ENCODE assay signal across 18 cellular contexts in genomic region chr5:109649371-109649770, GRCh38.
"Had no signal": no experiment of that assay in that cellular context is flagged by ENCODE, and none has a peak within 500 bp of the region (broad histone marks: within the 10 kb centered on the region; RNA-seq: fewer than 3 reads in every experiment).

No MANE protein-coding gene starts in this region.

- ATAC-seq: activated naive CD8-positive, alpha-beta T cell treated with anti-CD3 and anti-CD28 coated beads, Interleukin-2, amount 50 U/mL, for 24 hours; naive thymus-derived CD8-positive, alpha-beta T cell; stimulated activated naive CD8-positive, alpha-beta T cell treated with anti-CD3 and anti-CD28 coated beads, Interleukin-15, Interleukin-2, amounts not matched to agents 100 U/mL and 50 U/mL, for 24 hours had no signal

- H3K9me3 ChIP-seq: esophagus squamous epithelium, tibial artery had no signal

- H3K4me3 ChIP-seq: esophagus squamous epithelium, tibial artery had no signal

- H3K27me3 ChIP-seq: esophagus squamous epithelium, tibial artery had no signal

- H3K27ac ChIP-seq: esophagus squamous epithelium, tibial artery had no signal

- H3K36me3 ChIP-seq: esophagus squamous epithelium, tibial artery had no signal

- H3K4me1 ChIP-seq: esophagus squamous epithelium had no signal

- DNase-seq: activated B cell treated with CpG ODN at 0.5 μM for 24 hours; activated CD4-positive, alpha-beta memory T cell treated with anti-CD3 and anti-CD28 coated beads for 36 hours; activated CD4-positive, alpha-beta T cell treated with anti-CD3 and anti-CD28 coated beads for 4 hours; activated naive CD4-positive, alpha-beta T cell treated with anti-CD3 and anti-CD28 coated beads for 36 hours; activated naive CD8-positive, alpha-beta T cell treated with anti-CD3 and anti-CD28 coated beads, Interleukin-2, amount 50 U/mL, for 24 hours; activated T-cell treated with anti-CD3 and anti-CD28 coated beads, Interleukin-2, amount 50 U/mL, for 1 hour; aorta; effector CD4-positive, alpha-beta T cell; esophagus squamous epithelium; mesenchymal stem cell; naive thymus-derived CD8-positive, alpha-beta T cell; occipital lobe; stimulated activated CD4-positive, alpha-beta T cell treated with anti-CD3 and anti-CD28 coated beads, Interleukin-2, amount 100 ng/mL, for 24 hours; stimulated activated naive CD8-positive, alpha-beta T cell treated with anti-CD3 and anti-CD28 coated beads, Interleukin-15, Interleukin-2, amounts not matched to agents 100 U/mL and 50 U/mL, for 24 hours; substantia nigra; T-helper 1 cell; T-helper 9 cell; tibial artery had no signal
